ENCODE assay signal across 9 cellular contexts in genomic region chr5:138954257-138955012, GRCh38.
DNase-seq lines count a peak whose midpoint lies in the region; ATAC-seq and TF ChIP-seq lines count a peak whose summit lies in the region.
"Had no signal": no experiment of that assay in that cellular context is flagged by ENCODE, and none has a peak within 500 bp of the region (broad histone marks: within the 10 kb centered on the region; RNA-seq: fewer than 3 reads in every experiment).

No MANE protein-coding gene starts in this region.

- WGBS in heart right ventricle, 2 donors: 78 to 79% methylated on average over 4 of the region's 4 CpGs

- TF ChIP-seq CTCF in BE2C (IDR thresholded peaks at IDR 0.05; ENCODE audit: low read depth, low read length) (no peak), RWPE2 (IDR thresholded peaks at IDR 0.05; ENCODE audit: poor library complexity, severe bottlenecking) (no peak), heart right ventricle (IDR thresholded peaks at IDR 0.05) (no peak)

- H3K4me3 ChIP-seq in BE2C (ENCODE audit: low read depth, low read length) (no peak overlapping the region), RWPE2 (ENCODE audit: severe bottlenecking) (no peak overlapping the region), heart right ventricle (no peak overlapping the region), rectal smooth muscle tissue (ENCODE audit: low read length) (no peak overlapping the region)

- intact Hi-C loops in heart right ventricle (cut with DNase I): loop anchor here in 1 of 10 donors (2.0 kb wide), 1 partner anchor 16 kb away; no protein-coding TSS in a partner anchor

- no peaks in the 10 kb centered on the region for H3K9me3 ChIP-seq in BE2C
- H3K9me3 ChIP-seq in RWPE2 (ENCODE audit: severe bottlenecking): no peaks in the 10 kb centered on the region
- H3K9me3 ChIP-seq in heart right ventricle: no peaks in the 10 kb centered on the region

- H3K27me3 ChIP-seq in BE2C (no peaks in the 10 kb centered on the region), RWPE2 (ENCODE audit: insufficient read depth, poor library complexity, severe bottlenecking) (no peaks in the 10 kb centered on the region), heart right ventricle (no peaks in the 10 kb centered on the region), rectal smooth muscle tissue (ENCODE audit: control insufficient read depth, insufficient read depth, low read length) (no peaks in the 10 kb centered on the region)

- DNase-seq in BE2C (peak; percentile 50), RWPE2 (ENCODE audit: low spot score) (peak; percentile 34), heart right ventricle (no peak), HEK293T (ENCODE audit: extremely low spot score) (no peak)
- DNase-seq: activated CD4-positive, alpha-beta T cell treated with anti-CD3 and anti-CD28 coated beads, Interleukin-2, amount 50 U/mL, for 48 hours had no signal

- no peak overlapping the region for H3K27ac ChIP-seq in RWPE2 (ENCODE audit: poor library complexity, severe bottlenecking)
- peak overlapping the region; percentile 57 to 95 (median 86) for H3K27ac ChIP-seq in heart right ventricle
- peak overlapping the region; percentile 64 for H3K27ac ChIP-seq in rectal smooth muscle tissue (ENCODE audit: low read depth, low read length)

- H3K9ac ChIP-seq in rectal smooth muscle tissue (ENCODE audit: low read length): no peak overlapping the region

- H3K36me3 ChIP-seq in BE2C (no peaks in the 10 kb centered on the region), RWPE2 (ENCODE audit: low read depth) (0 out of 2 replicates have a peak, but pooled peaks cover 3% of the 10 kb centered on the region), heart right ventricle (peaks cover 0 to 4% (median 0%) of the 10 kb centered on the region in 9 donors), rectal smooth muscle tissue (ENCODE audit: control insufficient read depth, insufficient read depth, low read length) (no peaks in the 10 kb centered on the region)

- POLR2A ChIA-PET in HEK293T (lab: Yijun Ruan, JAX): interaction anchor here (1.0 kb wide), 1 partner anchor 12 kb away, joined by 6 read pairs; no protein-coding TSS in a partner anchor

- CTCF ChIA-PET in HEK293T (lab: Yijun Ruan, JAX): no interaction called here

- H3K4me1 ChIP-seq in BE2C: peaks cover 66% of the 10 kb centered on the region
- H3K4me1 ChIP-seq in RWPE2 (ENCODE audit: insufficient read depth, poor library complexity, severe bottlenecking): no peaks in the 10 kb centered on the region
- peaks cover 38 to 69% (median 63%) of the 10 kb centered on the region in 9 donors for H3K4me1 ChIP-seq in heart right ventricle
- peaks cover 19% of the 10 kb centered on the region for H3K4me1 ChIP-seq in rectal smooth muscle tissue (ENCODE audit: control insufficient read depth, insufficient read depth, low read length)

- ATAC-seq in RWPE2 (ENCODE audit: low read depth): no peak
- ATAC-seq in heart right ventricle: peak in 6 of 8 donors; percentile 4 to 40 (median 19)
- no peak for ATAC-seq in GM18868 (IDR thresholded peaks at IDR 0.05; ENCODE audit: unreplicated experiment)
- ATAC-seq in HG03097 (IDR thresholded peaks at IDR 0.05; ENCODE audit: low FRiP score, unreplicated experiment): no peak
- no peak for ATAC-seq in HG02938 (IDR thresholded peaks at IDR 0.05; ENCODE audit: unreplicated experiment)

TF ChIP-seq in HEK293T, 16 proteins besides CTCF, POLR2A, EP300 and RAD21:
- no peak for TF ChIP-seq LEF1 (IDR thresholded peaks at IDR 0.05; ENCODE audit: borderline replicate concordance)
- no peak for TF ChIP-seq ZNF384 (IDR thresholded peaks at IDR 0.05)
- TF ChIP-seq ELF4 (IDR thresholded peaks at IDR 0.05): no peak
- TF ChIP-seq L3MBTL2 (conservative IDR thresholded peaks at IDR 0.05): no peak
- TF ChIP-seq CTBP1 (IDR thresholded peaks at IDR 0.05; ENCODE audit: borderline replicate concordance): no peak
- no peak for TF ChIP-seq FOXA1 (IDR thresholded peaks at IDR 0.05)
- TF ChIP-seq NFRKB (IDR thresholded peaks at IDR 0.05): no peak
- no peak for TF ChIP-seq SUZ12 (IDR thresholded peaks at IDR 0.05)
- TF ChIP-seq ARNT (IDR thresholded peaks at IDR 0.05): no peak
- TF ChIP-seq SP1 (IDR thresholded peaks at IDR 0.05): no peak
- TF ChIP-seq TARDBP (IDR thresholded peaks at IDR 0.05): no peak
- no peak for TF ChIP-seq HDGF (IDR thresholded peaks at IDR 0.05; ENCODE audit: borderline replicate concordance)
- no peak for TF ChIP-seq PKNOX1 (IDR thresholded peaks at IDR 0.05)
- TF ChIP-seq FOXK2 (IDR thresholded peaks at IDR 0.05): no peak

Comparison
In these comparisons a context has a peak if more than half of its experiments do, and no peak if none do; other contexts are left out.
1. DNase-seq: peak in BE2C (single experiment) and RWPE2 (single experiment); none in heart right ventricle (0 of 2) and HEK293T (single experiment).
2. ATAC-seq: peak in heart right ventricle (6 of 8); none in RWPE2 (single experiment), GM18868 (single experiment), HG03097 (single experiment) and HG02938 (single experiment).